28 cellular contexts compared by ENCODE assay signal in the genomic region with DNA sequence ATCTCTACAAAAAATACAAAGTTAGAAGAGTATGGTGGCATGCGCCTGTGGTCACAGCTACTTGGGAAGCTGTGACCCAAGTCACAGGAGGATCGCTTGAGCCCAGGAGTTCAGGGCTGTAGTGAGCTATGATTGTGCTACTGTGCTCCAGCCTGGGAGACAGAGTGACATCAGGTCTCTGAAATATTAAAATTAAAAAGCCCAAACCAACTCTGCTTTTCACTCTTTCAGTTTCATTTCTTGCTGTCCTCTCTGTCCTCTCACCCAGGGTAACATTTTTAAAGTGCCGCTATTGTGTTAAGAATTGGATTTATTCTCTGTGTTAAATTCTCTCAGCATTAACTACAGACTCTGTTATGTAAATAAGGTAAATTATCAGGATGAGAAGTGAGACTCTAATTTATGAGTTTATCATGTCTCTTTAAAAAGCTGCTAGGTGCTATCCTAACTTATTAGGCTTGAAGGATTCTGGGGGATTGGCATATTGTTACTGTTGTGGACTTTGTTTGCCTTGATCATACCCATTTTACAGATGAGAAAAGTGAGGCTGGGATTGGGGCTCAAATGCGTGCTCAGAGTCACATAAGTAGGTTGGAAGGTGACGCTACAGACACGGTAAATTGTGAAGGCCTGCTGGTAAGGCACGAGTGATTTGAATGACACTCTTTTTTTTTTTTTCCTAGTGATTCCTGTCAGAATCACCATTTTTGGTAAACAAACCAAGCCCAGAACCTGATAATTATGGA. TPM values are rescaled to one million over a fixed set of nuclear protein-coding genes. Genes with fewer than 3 reads are reported as not detected.
A peak's percentile ranks its signal among the peaks of the same experiment; 100 is the strongest.
DNase-seq lines count a peak whose midpoint lies in the region; ATAC-seq, FAIRE-seq and TF ChIP-seq lines count a peak whose summit lies in the region.
"Had no signal": no experiment of that assay in that cellular context is flagged by ENCODE, and none has a peak within 500 bp of the region (broad histone marks: within the 10 kb centered on the region; RNA-seq: fewer than 3 reads in every experiment).

No MANE protein-coding gene starts in this region.

- H3K79me2 ChIP-seq in H9 (ENCODE audit: insufficient read depth, low read length) (no peaks in the 10 kb centered on the region), K562 (ENCODE audit: control insufficient read depth, insufficient read depth, low read length) (no peaks in the 10 kb centered on the region)

- H3K27me3 ChIP-seq in H9 (ENCODE audit: insufficient read depth, low read length), result no peaks in the 10 kb centered on the region
- peaks cover 13 to 53% of the 10 kb centered on the region in 2 experiments; a peak in 4 of 5 replicates for H3K27me3 ChIP-seq in K562 (ENCODE audit: control insufficient read depth in 2 of 2, insufficient read depth in 2 of 2, low read length in 2 of 2)
- H3K27me3 ChIP-seq in sigmoid colon, result no peaks in the 10 kb centered on the region
- H3K27me3 ChIP-seq: gastroesophageal sphincter, Peyer's patch had no signal

- H3K4me2 ChIP-seq in H9 (ENCODE audit: insufficient read depth, insufficient read length, low read length), result no peak overlapping the region
- H3K4me2 ChIP-seq in K562 (ENCODE audit: insufficient read depth, low read length), result no peak overlapping the region

- H3K4me1 ChIP-seq in H9 (ENCODE audit: insufficient read depth, low read length) (0 out of 2 replicates have a peak, but pooled peaks cover 3% of the 10 kb centered on the region), K562 (replicated peaks in 1 of 2; ENCODE audit: control insufficient read depth in 2 of 2, insufficient read depth in 2 of 2, low read length in 2 of 2) (no peaks in the 10 kb centered on the region), sigmoid colon (peaks cover 0 to 40% (median 30%) of the 10 kb centered on the region in 4 donors)

- no peak overlapping the region for H4K5ac ChIP-seq in H9 (ENCODE audit: insufficient read length, low read depth, low read length)

- intact Hi-C loops in K562 (cut with micrococcal nuclease), result no loop called here
- intact Hi-C loops in sigmoid colon (cut with DNase I), result no loop called here

- H3K4me3 Mint-ChIP-seq in H9 (no peak overlapping the region), mesothelial cell of epicardium (no peak overlapping the region)
- H3K4me3 Mint-ChIP-seq: activated naive CD8-positive, alpha-beta T cell; CD4-positive, alpha-beta T cell had no signal

- H3K4me3 ChIP-seq in K562, result no peak overlapping the region
- no peak overlapping the region for H3K4me3 ChIP-seq in sigmoid colon
- H3K4me3 ChIP-seq: gastroesophageal sphincter had no signal

- no peak overlapping the region for H2AK5ac ChIP-seq in H9 (ENCODE audit: insufficient read length, low read length)

- no peak overlapping the region for H3T11ph ChIP-seq in H9 (ENCODE audit: low read length)

- no peak for ATAC-seq in K562
- ATAC-seq: stimulated activated naive CD8-positive, alpha-beta T cell treated with anti-CD3 and anti-CD28 coated beads, Interleukin-15, Interleukin-2, amounts not matched to agents 100 U/mL and 50 U/mL, for 24 hours had no signal

- no peak overlapping the region for H3K4ac ChIP-seq in H9 (ENCODE audit: low read depth, low read length)

- no peaks in the 10 kb centered on the region for H3K23me2 ChIP-seq in H9 (ENCODE audit: insufficient read length, low read depth, low read length, poor library complexity, severe bottlenecking)

- H4K20me1 ChIP-seq in H9 (ENCODE audit: control insufficient read depth, insufficient read depth, insufficient read length), result no peaks in the 10 kb centered on the region
- H4K20me1 ChIP-seq in K562 (replicated peaks; ENCODE audit: control insufficient read depth, insufficient read depth, low read length), result no peaks in the 10 kb centered on the region

- H3K27ac ChIP-seq in H9 (ENCODE audit: insufficient read length, low read depth, low read length), result no peak overlapping the region
- H3K27ac ChIP-seq in K562 (ENCODE audit: extremely low read depth, low read depth, low read length), result no peak overlapping the region
- H3K27ac ChIP-seq in sigmoid colon, result peak overlapping the region in 3 of 4 donors; percentile 58 to 78 (median 77)
- H3K27ac ChIP-seq: HL-60, WERI-Rb-1 had no signal

- H3K36me3 ChIP-seq in K562 (ENCODE audit: control insufficient read depth, insufficient read depth, low read length) (no peaks in the 10 kb centered on the region), sigmoid colon (no peaks in the 10 kb centered on the region)
- H3K36me3 ChIP-seq: gastroesophageal sphincter, WERI-Rb-1 had no signal

- H3K9me3 ChIP-seq in H9 (ENCODE audit: control insufficient read depth, low read depth, low read length) (no peaks in the 10 kb centered on the region), K562 (replicated peaks; ENCODE audit: control insufficient read depth, insufficient read depth, low read depth, low read length) (no peaks in the 10 kb centered on the region), sigmoid colon (no peaks in the 10 kb centered on the region)
- H3K9me3 ChIP-seq: Peyer's patch had no signal

- no peak for TF ChIP-seq EP300 in K562 (IDR thresholded peaks at IDR 0.05; ENCODE audit: low read length)
- TF ChIP-seq EP300 in sigmoid colon (IDR thresholded peaks at IDR 0.05), result no peak

- in situ Hi-C loops in K562 (cut with MboI), result no loop called here

- no peak for TF ChIP-seq RAD21 in K562 (CRISPR knock-in tag; conservative IDR thresholded peaks at IDR 0.05 in 1 of 2, IDR thresholded peaks at IDR 0.05 in 1 of 2)

- no peak overlapping the region for H2BK20ac ChIP-seq in H9 (ENCODE audit: low read depth, low read length, poor library complexity, severe bottlenecking)

- H3K27ac Mint-ChIP-seq in H9 (peak overlapping the region in 2 of 3 experiments; percentile 17 to 52; a peak in 3 of 7 replicates), mesothelial cell of epicardium (peak overlapping the region; percentile 97)
- H3K27ac Mint-ChIP-seq: activated naive CD8-positive, alpha-beta T cell; activated T-helper 2 cell treated with anti-CD3 and anti-CD28 coated beads, Interferon-gamma antibody, Interleukin-2, Interleukin-4, amounts not matched to agents 10 μg/mL and 5 μg/mL and 100 μg/mL, durations not matched to agents 14 hours and 24 hours and 36 hours; CD4-positive, alpha-beta T cell; progenitor cell of endocrine pancreas had no signal

- CTCF ChIA-PET in K562 (lab: Yijun Ruan, JAX; ENCODE audit: low intra/inter-chr PET ratio), result no interaction called here

- H3K56ac ChIP-seq in H9 (ENCODE audit: insufficient read length, low read depth, low read length), result no peak overlapping the region

- no TSS peak for BruUV-seq in K562 (replicated peaks; lab: Mats Ljungman, UMichigan)

- H3K27me3 Mint-ChIP-seq in H9 (ENCODE audit: low read depth) (no peaks in the 10 kb centered on the region), mesothelial cell of epicardium (ENCODE audit: low read depth) (no peaks in the 10 kb centered on the region)
- H3K27me3 Mint-ChIP-seq: CD4-positive, alpha-beta T cell had no signal

- H2BK120ac ChIP-seq in H9 (ENCODE audit: low read depth, low read length, poor library complexity, severe bottlenecking), result no peak overlapping the region

- H3K79me1 ChIP-seq in H9 (ENCODE audit: insufficient read depth, low read depth, low read length, poor library complexity, severe bottlenecking), result no peaks in the 10 kb centered on the region

- H4K8ac ChIP-seq in H9 (replicated peaks; ENCODE audit: insufficient read length, low read depth, low read length), result no peak overlapping the region

- no peak overlapping the region for H3K18ac ChIP-seq in H9 (ENCODE audit: insufficient read length, low read depth, low read length)

- H3K9me3 Mint-ChIP-seq in H9, result no peaks in the 10 kb centered on the region
- H3K9me3 Mint-ChIP-seq in mesothelial cell of epicardium, result peaks cover 4% of the 10 kb centered on the region
- H3K9me3 Mint-ChIP-seq: activated T-helper 2 cell treated with anti-CD3 and anti-CD28 coated beads, Interferon-gamma antibody, Interleukin-2, Interleukin-4, amounts not matched to agents 10 μg/mL and 5 μg/mL and 100 μg/mL, durations not matched to agents 14 hours and 24 hours and 36 hours; CD4-positive, alpha-beta T cell had no signal

- H3K23ac ChIP-seq in H9 (ENCODE audit: insufficient read length, low read depth, low read length), result no peak overlapping the region

- H3K9ac ChIP-seq in H9 (ENCODE audit: extremely low read depth, insufficient read length, low read length) (no peak overlapping the region), K562 (ENCODE audit: insufficient read depth in 1 of 2, low read depth in 2 of 2, low read length in 2 of 2) (no peak overlapping the region)

- POLR2A ChIA-PET in K562 (lab: Yijun Ruan, JAX), result interaction anchor here (0.6 to 0.7 kb wide), 2 partner anchors 57 to 174 kb away, joined by 3 to 4 read pairs; no protein-coding TSS in a partner anchor

- no peak overlapping the region for H2BK15ac ChIP-seq in H9 (ENCODE audit: low read depth, low read length)

- no CpG with 5 or more reads among the region's 7 CpGs for WGBS in H9 (ENCODE audit: extremely low coverage, insufficient read length, low lambda C conversion rate)
- 1% methylated on average over 7 of the region's 7 CpGs for WGBS in K562 (ENCODE audit: insufficient coverage, low coverage, missing lambda C conversion rate)
- 84 to 90% methylated on average over 7 of the region's 7 CpGs for WGBS in sigmoid colon, 2 donors

- no peak for FAIRE-seq in K562 (lab: Jason Lieb, UNC)
- FAIRE-seq: bronchial epithelial cell, D721Med, urothelium cell line had no signal

- DNase-seq in H9 (no peak), K562 (ENCODE audit: extremely low read depth in 1 of 4, low spot score in 3 of 4) (no peak), mesothelial cell of epicardium (ENCODE audit: low spot score in 2 of 2, unreplicated experiment in 2 of 2) (no peak), sigmoid colon (no peak), NCI-H226 (no peak), mucosa of gallbladder (ENCODE audit: low spot score) (no peak), NOMO-1 treated with DMSO at 0.1 percent for 48 hours (lab: John Stamatoyannopoulos, UW; ENCODE audit: unreplicated experiment) (no peak), NCI-H524 treated with DMSO at 0.1 percent for 48 hours (lab: John Stamatoyannopoulos, UW) (no peak)
- DNase-seq: activated CD4-positive, alpha-beta T cell treated with anti-CD3 and anti-CD28 coated beads for 48 hours; activated CD8-positive, alpha-beta memory T cell treated with anti-CD3 and anti-CD28 coated beads for 24 hours; activated T-cell treated with anti-CD3 and anti-CD28 coated beads for 4 hours; CD4-positive, alpha-beta T cell; hippocampal formation; Karpas-422; NCI-H1417 treated with DMSO at 0.1 percent for 48 hours; stimulated activated naive CD8-positive, alpha-beta T cell treated with anti-CD3 and anti-CD28 coated beads, Interleukin-15, Interleukin-2, amounts not matched to agents 100 U/mL and 50 U/mL, for 24 hours; WERI-Rb-1 had no signal

- H2AFZ ChIP-seq in H9 (ENCODE audit: low read length), result no peak overlapping the region
- no peak overlapping the region for H2AFZ ChIP-seq in K562 (ENCODE audit: low read depth, low read length)

- H3K4me1 Mint-ChIP-seq in H9 (peaks cover 21 to 24% of the 10 kb centered on the region in 2 experiments), mesothelial cell of epicardium (peaks cover 28% of the 10 kb centered on the region)

- H3K36me3 Mint-ChIP-seq in H9 (ENCODE audit: insufficient read depth in 1 of 3, low read depth in 3 of 3), result peaks cover 49 to 87% (median 63%) of the 10 kb centered on the region in 3 experiments
- H3K36me3 Mint-ChIP-seq in mesothelial cell of epicardium, result peaks cover 26% of the 10 kb centered on the region
- H3K36me3 Mint-ChIP-seq: activated naive CD8-positive, alpha-beta T cell had no signal

- H3K14ac ChIP-seq in H9 (ENCODE audit: insufficient read depth, low read length), result no peak overlapping the region

- H2BK12ac ChIP-seq in H9 (ENCODE audit: insufficient read length, low read depth, low read length), result no peak overlapping the region

- H2BK5ac ChIP-seq in H9 (ENCODE audit: insufficient read length, low read length), result no peak overlapping the region

- no peaks in the 10 kb centered on the region for H3K9me1 ChIP-seq in K562 (ENCODE audit: control insufficient read depth, insufficient read depth, low read length)

- TF ChIP-seq POLR2A in K562 (conservative IDR thresholded peaks at IDR 0.05), result no peak
- no peak for TF ChIP-seq POLR2A in sigmoid colon (IDR thresholded peaks at IDR 0.05)

- H4K91ac ChIP-seq in H9 (ENCODE audit: insufficient read length, low read depth, low read length), result no peak overlapping the region

- no peak for TF ChIP-seq CTCF in H9 (conservative IDR thresholded peaks at IDR 0.05)
- TF ChIP-seq CTCF in K562 (IDR thresholded peaks at IDR 0.05 in 2 of 3, conservative IDR thresholded peaks at IDR 0.05 in 1 of 3; ENCODE audit: insufficient read depth in 2 of 3, low read depth in 1 of 3, low read length in 3 of 3), result no peak
- no peak for TF ChIP-seq CTCF in mesothelial cell of epicardium (IDR thresholded peaks at IDR 0.05; ENCODE audit: unreplicated experiment)
- TF ChIP-seq CTCF in sigmoid colon (IDR thresholded peaks at IDR 0.05), result no peak

RNA-seq across cellular contexts. Expression of a gene that starts 46.5 kb away (rescaled TPM):
- total RNA-seq in H9 (2021) (24.2 and 24.7 TPM in 2 replicates), K562 (2014; rRNA removed) (not detected in 2 replicates), K562 (2014; rRNA removed; fragmentation: Illumina TruSeq; extraction: Trizol) (not detected in 2 replicates), K562 (2015; rRNA removed; fragmentation: Illumina TruSeq; extraction: Trizol) (not detected in 2 replicates), K562 (2021) (0.02 and 0.09 TPM in 2 replicates), mesothelial cell of epicardium (6.4 to 6.9 TPM (median 6.8 TPM) in 3 replicates), sigmoid colon (1 to 10 TPM in 2 of 4 donors, under 1 TPM in 2; 0.36 to 1.4 (median 0.94) TPM), mucosa of gallbladder (48.7 TPM)
- total RNA-seq in K562 (2011; cell fraction: chromatin; rRNA removed; ENCODE audit: low replicate concordance), result not detected in 2 replicates
- not detected in 2 replicates for total RNA-seq in K562 (2011; cell fraction: nucleolus; rRNA removed)
- not detected in 2 replicates for total RNA-seq in K562 (2011; cell fraction: nucleoplasm; rRNA removed)
- polyA plus RNA-seq in K562 (2011; rRNA removed) (not detected in 2 replicates), K562 (2014; fragmentation: Illumina TruSeq; extraction: Trizol) (not detected in 2 replicates), K562 (2014; fragmentation: Nextera tagmentation; extraction: Ambion mirVana) (not detected), K562 (2014; rRNA removed) (not detected in 2 replicates), sigmoid colon (10 to 100 TPM in 1 of 3 donors, 1 to 10 TPM in 2; 4.6 to 33.7 (median 9.6) TPM)
- polyA plus RNA-seq in K562 (2011; cell fraction: cytosol; rRNA removed), result not detected in 2 replicates
- not detected in 2 replicates for polyA plus RNA-seq in K562 (2011; cell fraction: nucleus; rRNA removed)
- 0.04 TPM in 1 of 2 replicates, not detected in the other for polyA plus RNA-seq in K562 (2012)
- not detected in 2 replicates for polyA minus RNA-seq in K562 (2011; rRNA and poly(A)+ RNA removed)
- polyA minus RNA-seq in K562 (2011; cell fraction: cytosol; rRNA and poly(A)+ RNA removed), result not detected in 2 replicates
- polyA minus RNA-seq in K562 (2011; cell fraction: nucleus; rRNA and poly(A)+ RNA removed), result not detected in 2 replicates
- total RNA-seq: activated T-helper 2 cell treated with anti-CD3 and anti-CD28 coated beads, Interferon-gamma antibody, Interleukin-2, Interleukin-4, amounts not matched to agents 10 μg/mL and 5 μg/mL and 100 μg/mL, durations not matched to agents 14 hours and 24 hours and 36 hours; CD4-positive, alpha-beta T cell; GM23248; lung microvascular endothelial cell had no signal
- polyA plus RNA-seq: GM23248 had no signal

Comparison
In these comparisons a context has a peak if more than half of its experiments do, and no peak if none do; other contexts are left out.
1. H3K27ac ChIP-seq: peak in sigmoid colon (3 of 4); none in H9 (single experiment) and K562 (single experiment).